In the genomic region with DNA sequence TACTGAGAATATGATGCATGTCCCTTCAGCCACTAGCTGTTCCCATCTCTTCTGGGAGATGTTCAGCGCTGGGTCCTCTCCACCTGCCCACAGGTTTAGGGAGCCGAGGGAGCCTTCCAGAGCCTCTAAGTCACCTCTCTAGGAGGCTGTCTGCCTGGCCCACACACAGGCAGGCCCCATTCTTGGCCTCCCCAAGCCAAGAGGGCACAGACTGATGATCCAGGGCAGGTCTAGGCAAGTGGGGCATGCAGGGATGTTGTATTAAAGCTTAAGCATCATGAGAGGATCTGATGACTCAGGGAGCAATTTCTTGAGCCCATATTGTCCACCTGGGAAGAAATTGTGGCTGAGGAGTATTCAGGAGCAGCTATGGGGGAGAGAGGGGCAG, we compare ENCODE assay signal across 9 cellular contexts. TPM values are rescaled to one million over a fixed set of nuclear protein-coding genes. Genes with fewer than 3 reads are reported as not detected.
DNase-seq lines count a peak whose midpoint lies in the region; ATAC-seq, FAIRE-seq and TF ChIP-seq lines count a peak whose summit lies in the region.
"Had no signal": no experiment of that assay in that cellular context is flagged by ENCODE, and none has a peak within 500 bp of the region (broad histone marks: within the 10 kb centered on the region; RNA-seq: fewer than 3 reads in every experiment).

No MANE protein-coding gene starts in this region.

- DNase-seq in left ventricle myocardium inferior, result no peak
- DNase-seq in left ventricle myocardium superior, result no peak
- peak; percentile 84 for DNase-seq in keratinocyte (ENCODE audit: low read depth, low spot score)
- DNase-seq in NCI-H1092 (lab: John Stamatoyannopoulos, UW), result no peak
- no peak for DNase-seq in NCI-H69 (lab: John Stamatoyannopoulos, UW)
- DNase-seq in NCI-H1436 treated with DMSO at 0.1 percent for 48 hours (lab: John Stamatoyannopoulos, UW), result no peak

- no peaks in the 10 kb centered on the region for H3K9me2 ChIP-seq in SU-DHL-6 (replicated peaks; ENCODE audit: insufficient read depth, low read length)

- no peaks in the 10 kb centered on the region for H3K36me3 ChIP-seq in left ventricle myocardium inferior
- no peaks in the 10 kb centered on the region for H3K36me3 ChIP-seq in SU-DHL-6 (ENCODE audit: low read length)
- no peaks in the 10 kb centered on the region for H3K36me3 ChIP-seq in keratinocyte (ENCODE audit: control insufficient read depth in 2 of 2, extremely low read depth in 1 of 2, insufficient read depth in 2 of 2, low read length in 2 of 2)
- H3K36me3 ChIP-seq: left lung had no signal

- no peaks in the 10 kb centered on the region for H4K20me1 ChIP-seq in SU-DHL-6 (ENCODE audit: low read depth, low read length)
- no peaks in the 10 kb centered on the region for H4K20me1 ChIP-seq in keratinocyte (ENCODE audit: control insufficient read depth, extremely low read depth, insufficient read depth, low read length)

- H3K9ac ChIP-seq in SU-DHL-6 (ENCODE audit: low read length) (no peak overlapping the region), keratinocyte (ENCODE audit: control insufficient read depth, extremely low read depth, insufficient read depth, low read length) (peak overlapping the region; percentile 64)

- H3K27me3 ChIP-seq in left ventricle myocardium inferior (ENCODE audit: low read depth) (no peaks in the 10 kb centered on the region), SU-DHL-6 (ENCODE audit: low read length) (no peaks in the 10 kb centered on the region), keratinocyte (ENCODE audit: control insufficient read depth, extremely low read depth, insufficient read depth, low read length) (no peaks in the 10 kb centered on the region)
- H3K27me3 ChIP-seq: left lung had no signal

- H3K27ac ChIP-seq in left ventricle myocardium inferior (replicated peaks), result peak overlapping the region; percentile 85
- no peak overlapping the region for H3K27ac ChIP-seq in SU-DHL-6 (ENCODE audit: low read depth, low read length)
- peak overlapping the region; percentile 92 for H3K27ac ChIP-seq in keratinocyte (ENCODE audit: control insufficient read depth, insufficient read depth, low read length)

- intact Hi-C loops in left ventricle myocardium inferior (cut with micrococcal nuclease), result no loop called here
- intact Hi-C loops in left ventricle myocardium superior (cut with micrococcal nuclease), result no loop called here

- no peaks in the 10 kb centered on the region for H3K9me3 ChIP-seq in left ventricle myocardium inferior (replicated peaks)
- no peaks in the 10 kb centered on the region for H3K9me3 ChIP-seq in SU-DHL-6 (ENCODE audit: insufficient read depth, low read length)
- no peaks in the 10 kb centered on the region for H3K9me3 ChIP-seq in keratinocyte (ENCODE audit: control insufficient read depth, low read depth, low read length)
- H3K9me3 ChIP-seq: left lung had no signal

- H3K79me2 ChIP-seq in SU-DHL-6 (ENCODE audit: insufficient read depth, low read length) (no peaks in the 10 kb centered on the region), keratinocyte (ENCODE audit: control insufficient read depth, insufficient read depth, low read length) (no peaks in the 10 kb centered on the region)

- peak; percentile 29 for FAIRE-seq in keratinocyte (lab: Jason Lieb, UNC)

- peaks cover 31% of the 10 kb centered on the region for H3K4me1 ChIP-seq in left ventricle myocardium inferior
- peaks cover 38% of the 10 kb centered on the region for H3K4me1 ChIP-seq in keratinocyte (ENCODE audit: control insufficient read depth, extremely low read depth, insufficient read depth, low read length)

- no peak for TF ChIP-seq CTCF in left ventricle myocardium inferior (IDR thresholded peaks at IDR 0.05; ENCODE audit: borderline replicate concordance)
- TF ChIP-seq CTCF in SU-DHL-6 (IDR thresholded peaks at IDR 0.05; ENCODE audit: insufficient read depth, low read length, poor library complexity, severe bottlenecking), result no peak
- TF ChIP-seq CTCF in keratinocyte (optimal IDR thresholded peaks at IDR 0.05 in 1 of 3, IDR thresholded peaks at IDR 0.05 in 1 of 3, conservative IDR thresholded peaks at IDR 0.05 in 1 of 3; ENCODE audit: extremely low read depth in 1 of 3, insufficient read depth in 2 of 3, low read length in 3 of 3), result no peak

- H3K4me2 ChIP-seq in SU-DHL-6 (ENCODE audit: low read depth, low read length, poor library complexity, severe bottlenecking) (peak overlapping the region; percentile 62), keratinocyte (ENCODE audit: control insufficient read depth, extremely low read depth, insufficient read depth, low read depth, low read length) (peak overlapping the region; percentile 90)

- H3K4me3 ChIP-seq in left ventricle myocardium inferior (peak overlapping the region; percentile 58), SU-DHL-6 (ENCODE audit: insufficient read depth, low read length, poor library complexity, severe bottlenecking) (no peak overlapping the region), keratinocyte (ENCODE audit: control insufficient read depth in 2 of 3, extremely low read depth in 1 of 3, insufficient read depth in 2 of 3, low read depth in 1 of 3, low read length in 3 of 3) (peak overlapping the region in 1 of 3 experiments; percentile 4)

- H2AFZ ChIP-seq in SU-DHL-6 (ENCODE audit: low read depth, low read length, severe bottlenecking), result peak overlapping the region; percentile 32
- no peak overlapping the region for H2AFZ ChIP-seq in keratinocyte (ENCODE audit: control insufficient read depth, low read length)

- peaks cover 13% of the 10 kb centered on the region; the same call in 1 of the 2 replicates for H3F3A ChIP-seq in SU-DHL-6 (ENCODE audit: insufficient read depth)

- no peaks in the 10 kb centered on the region for H3K9me1 ChIP-seq in keratinocyte (ENCODE audit: control insufficient read depth, extremely low read depth, insufficient read depth, low read length)

- no peak for ATAC-seq in left ventricle myocardium superior
- ATAC-seq in GM18858 (IDR thresholded peaks at IDR 0.05; ENCODE audit: unreplicated experiment), result no peak

- dilution Hi-C loops in keratinocyte (cut with MboI; ENCODE audit: extremely low pct_ligation_motif_present, low sequenced_read_pairs), result no loop called here

RNA-seq across cellular contexts. Expression of gene TMSB10, which starts 19.9 kb away (rescaled TPM):
- total RNA-seq in left ventricle myocardium inferior, result 400 TPM
- total RNA-seq in left ventricle myocardium superior, result 450 TPM
- 1,787 to 7,245 TPM (median 3,595 TPM) in 3 replicates for polyA plus RNA-seq in keratinocyte
- 8,538 TPM for polyA plus RNA-seq in keratinocyte (2011; ENCODE audit: low read depth)
- polyA plus RNA-seq in keratinocyte (2011; cell fraction: cytosol; rRNA removed), result 6,963 and 8,951 TPM in 2 replicates
- 1,538 and 1,768 TPM in 2 replicates for polyA plus RNA-seq in keratinocyte (2011; cell fraction: nucleus; rRNA removed)
- polyA plus RNA-seq in keratinocyte (2012; ENCODE audit: low replicate concordance), result 4,557 and 7,467 TPM in 2 replicates
- 679 to 919 TPM (median 685 TPM) in 3 replicates for polyA minus RNA-seq in keratinocyte
- 925 TPM for polyA minus RNA-seq in keratinocyte (2011; cell fraction: cytosol; rRNA and poly(A)+ RNA removed)
- 83.9 and 127 TPM in 2 replicates for polyA minus RNA-seq in keratinocyte (2011; cell fraction: nucleus; rRNA and poly(A)+ RNA removed)

RNA-seq across cellular contexts. Expression of gene TRABD2A, which starts 44.4 kb away (rescaled TPM):
- total RNA-seq in left ventricle myocardium inferior, result 0.49 TPM
- total RNA-seq in left ventricle myocardium superior, result 0.62 TPM
- 0.44 to 0.86 TPM (median 0.54 TPM) in 3 replicates for polyA plus RNA-seq in keratinocyte
- polyA plus RNA-seq in keratinocyte (2011; ENCODE audit: low read depth), result 0.25 TPM
- polyA plus RNA-seq in keratinocyte (2011; cell fraction: cytosol; rRNA removed), result 0.83 and 0.89 TPM in 2 replicates
- polyA plus RNA-seq in keratinocyte (2011; cell fraction: nucleus; rRNA removed), result 1.0 and 1.1 TPM in 2 replicates
- polyA plus RNA-seq in keratinocyte (2012; ENCODE audit: low replicate concordance), result 0.34 and 0.57 TPM in 2 replicates
- polyA minus RNA-seq in keratinocyte, result 0.16 to 1.2 TPM in 2 of 3 replicates, not detected in the other
- 2.1 TPM for polyA minus RNA-seq in keratinocyte (2011; cell fraction: cytosol; rRNA and poly(A)+ RNA removed)
- 0.42 and 1.8 TPM in 2 replicates for polyA minus RNA-seq in keratinocyte (2011; cell fraction: nucleus; rRNA and poly(A)+ RNA removed)

RNA-seq across cellular contexts. Expression of gene KCMF1, which starts 45.6 kb away (rescaled TPM):
- total RNA-seq in left ventricle myocardium inferior (90.2 TPM), left ventricle myocardium superior (94.3 TPM)
- polyA plus RNA-seq in keratinocyte, result 75.9 to 111 TPM (median 95.1 TPM) in 3 replicates
- 45.0 TPM for polyA plus RNA-seq in keratinocyte (2011; ENCODE audit: low read depth)
- 70.6 and 146 TPM in 2 replicates for polyA plus RNA-seq in keratinocyte (2011; cell fraction: cytosol; rRNA removed)
- 45.6 and 50.4 TPM in 2 replicates for polyA plus RNA-seq in keratinocyte (2011; cell fraction: nucleus; rRNA removed)
- 60.5 and 86.0 TPM in 2 replicates for polyA plus RNA-seq in keratinocyte (2012; ENCODE audit: low replicate concordance)
- polyA minus RNA-seq in keratinocyte, result 37.2 to 92.6 TPM (median 66.0 TPM) in 3 replicates
- 33.4 TPM for polyA minus RNA-seq in keratinocyte (2011; cell fraction: cytosol; rRNA and poly(A)+ RNA removed)
- 11.4 and 38.1 TPM in 2 replicates for polyA minus RNA-seq in keratinocyte (2011; cell fraction: nucleus; rRNA and poly(A)+ RNA removed)
